8 cellular contexts compared by ENCODE assay signal in genomic region chr9:120712539-120713031, GRCh38. TPM values are rescaled to one million over a fixed set of nuclear protein-coding genes. Genes with fewer than 3 reads are reported as not detected.
A peak's percentile ranks its signal among the peaks of the same experiment; 100 is the strongest.
DNase-seq lines count a peak whose midpoint lies in the region; ATAC-seq, FAIRE-seq and TF ChIP-seq lines count a peak whose summit lies in the region.

No MANE protein-coding gene starts in this region.

- peak overlapping the region; percentile 92 for H3K9ac ChIP-seq in astrocyte (ENCODE audit: low read length)

- peaks cover 20% of the 10 kb centered on the region for H4K20me1 ChIP-seq in astrocyte (ENCODE audit: insufficient read depth, low read length)

- in situ Hi-C loops in ACHN (cut with HindIII; ENCODE audit: low pct_ligation_motif_present, low pct_unique_long_range_greater_than_20kb, low sequenced_read_pairs), result no loop called here

- DNase-seq in activated T-cell treated with anti-CD3 and anti-CD28 coated beads, Interleukin-2, amount 50 U/mL, for 4 hours, result no peak
- no peak for DNase-seq in activated T-cell treated with anti-CD3 and anti-CD28 coated beads, Interleukin-2, amount 50 U/mL, for 48 hours
- DNase-seq in astrocyte (ENCODE audit: low read depth), result no peak
- DNase-seq in medulla oblongata (ENCODE audit: extremely low spot score), result peak; percentile 67
- no peak for DNase-seq in tibial nerve (ENCODE audit: low spot score in 2 of 2)
- no peak for DNase-seq in GM19240 (ENCODE audit: insufficient read length, low spot score)
- DNase-seq in ACHN, result no peak

- H3K4me3 ChIP-seq in astrocyte (ENCODE audit: insufficient read depth, low read depth, low read length) (peak overlapping the region; percentile 76), tibial nerve (peak overlapping the region; percentile 73 to 97 (median 78))

- H3K4me1 Mint-ChIP-seq in activated T-cell treated with anti-CD3 and anti-CD28 coated beads, Interleukin-2, amount 50 U/mL, for 4 hours (ENCODE audit: low read depth), result peaks cover 42% of the 10 kb centered on the region
- peaks cover 7% of the 10 kb centered on the region for H3K4me1 Mint-ChIP-seq in astrocyte (ENCODE audit: low read depth, unreplicated experiment)

- H3K27me3 ChIP-seq in astrocyte (ENCODE audit: insufficient read depth, low read length), result no peaks in the 10 kb centered on the region
- H3K27me3 ChIP-seq in tibial nerve, result no peaks in the 10 kb centered on the region

- peaks cover under 1% of the 10 kb centered on the region for H3K36me3 Mint-ChIP-seq in activated T-cell treated with anti-CD3 and anti-CD28 coated beads, Interleukin-2, amount 50 U/mL, for 4 hours (ENCODE audit: insufficient read depth)
- H3K36me3 Mint-ChIP-seq in astrocyte (ENCODE audit: low read depth, unreplicated experiment), result no peaks in the 10 kb centered on the region

- no peaks in the 10 kb centered on the region for H3K36me3 ChIP-seq in astrocyte (ENCODE audit: insufficient read depth, low read length)
- no peaks in the 10 kb centered on the region for H3K36me3 ChIP-seq in tibial nerve

- WGBS in tibial nerve, 2 donors, result 23 to 24% methylated on average over 4 of the region's 4 CpGs

- no peaks in the 10 kb centered on the region for H3K9me3 ChIP-seq in astrocyte (ENCODE audit: insufficient read depth, low read depth, low read length)
- H3K9me3 ChIP-seq in tibial nerve, result no peaks in the 10 kb centered on the region

- no peak for TF ChIP-seq EP300 in tibial nerve (IDR thresholded peaks at IDR 0.05)

- no peak for TF ChIP-seq POLR2A in tibial nerve (IDR thresholded peaks at IDR 0.05)

- H3K4me3 Mint-ChIP-seq in activated T-cell treated with anti-CD3 and anti-CD28 coated beads, Interleukin-2, amount 50 U/mL, for 4 hours, result peak overlapping the region; percentile 91
- peak overlapping the region; percentile 84 for H3K4me3 Mint-ChIP-seq in astrocyte (ENCODE audit: unreplicated experiment)

- H2AFZ ChIP-seq in astrocyte (ENCODE audit: low read depth, low read length), result no peak overlapping the region

- peak overlapping the region; percentile 95 for H3K4me2 ChIP-seq in astrocyte (ENCODE audit: low read length)

- peaks cover 51% of the 10 kb centered on the region for H3K79me2 ChIP-seq in astrocyte (ENCODE audit: insufficient read depth, low read length)

- H3K27ac ChIP-seq in astrocyte (ENCODE audit: low read depth, low read length) (no peak overlapping the region), tibial nerve (peak overlapping the region; percentile 83 to 97 (median 88))

- H3K27ac Mint-ChIP-seq in astrocyte (ENCODE audit: unreplicated experiment), result no peak overlapping the region

- ATAC-seq in activated T-cell treated with anti-CD3 and anti-CD28 coated beads, Interleukin-2, amount 50 U/mL, for 4 hours, result no peak
- no peak for ATAC-seq in GM18909 (IDR thresholded peaks at IDR 0.05; ENCODE audit: poor library complexity, unreplicated experiment)

- no peak for FAIRE-seq in astrocyte (lab: Jason Lieb, UNC)

- no peaks in the 10 kb centered on the region for H3K9me3 Mint-ChIP-seq in activated T-cell treated with anti-CD3 and anti-CD28 coated beads, Interleukin-2, amount 50 U/mL, for 4 hours
- no peaks in the 10 kb centered on the region for H3K9me3 Mint-ChIP-seq in astrocyte (ENCODE audit: unreplicated experiment)

- no peaks in the 10 kb centered on the region for H3K27me3 Mint-ChIP-seq in activated T-cell treated with anti-CD3 and anti-CD28 coated beads, Interleukin-2, amount 50 U/mL, for 4 hours (ENCODE audit: low read depth)
- H3K27me3 Mint-ChIP-seq in astrocyte (ENCODE audit: low read depth, unreplicated experiment), result no peaks in the 10 kb centered on the region

- H3K4me1 ChIP-seq in astrocyte (ENCODE audit: insufficient read depth, low read length) (peaks cover 13% of the 10 kb centered on the region), tibial nerve (peaks cover 0 to 61% (median 24%) of the 10 kb centered on the region in 4 donors)

- TF ChIP-seq CTCF in astrocyte (IDR thresholded peaks at IDR 0.05; ENCODE audit: insufficient read depth, low read depth, low read length), result no peak
- TF ChIP-seq CTCF in tibial nerve (IDR thresholded peaks at IDR 0.05), result no peak

RNA-seq across cellular contexts. Expression of gene MEGF9, which starts 1.7 kb away (rescaled TPM):
- total RNA-seq in activated T-cell treated with anti-CD3 and anti-CD28 coated beads, Interleukin-2, amount 50 U/mL, for 4 hours, result 1 to 10 TPM; 3.1 to 4.2 (median 3.4) TPM
- total RNA-seq in astrocyte (12.1 and 17.7 TPM in 2 replicates), tibial nerve (100 to 1,000 TPM in 1 of 4 donors, 10 to 100 TPM in 3; 62.1 to 113 (median 91.8) TPM)
